ENCODE assay signal across 8 cellular contexts in the genomic region with DNA sequence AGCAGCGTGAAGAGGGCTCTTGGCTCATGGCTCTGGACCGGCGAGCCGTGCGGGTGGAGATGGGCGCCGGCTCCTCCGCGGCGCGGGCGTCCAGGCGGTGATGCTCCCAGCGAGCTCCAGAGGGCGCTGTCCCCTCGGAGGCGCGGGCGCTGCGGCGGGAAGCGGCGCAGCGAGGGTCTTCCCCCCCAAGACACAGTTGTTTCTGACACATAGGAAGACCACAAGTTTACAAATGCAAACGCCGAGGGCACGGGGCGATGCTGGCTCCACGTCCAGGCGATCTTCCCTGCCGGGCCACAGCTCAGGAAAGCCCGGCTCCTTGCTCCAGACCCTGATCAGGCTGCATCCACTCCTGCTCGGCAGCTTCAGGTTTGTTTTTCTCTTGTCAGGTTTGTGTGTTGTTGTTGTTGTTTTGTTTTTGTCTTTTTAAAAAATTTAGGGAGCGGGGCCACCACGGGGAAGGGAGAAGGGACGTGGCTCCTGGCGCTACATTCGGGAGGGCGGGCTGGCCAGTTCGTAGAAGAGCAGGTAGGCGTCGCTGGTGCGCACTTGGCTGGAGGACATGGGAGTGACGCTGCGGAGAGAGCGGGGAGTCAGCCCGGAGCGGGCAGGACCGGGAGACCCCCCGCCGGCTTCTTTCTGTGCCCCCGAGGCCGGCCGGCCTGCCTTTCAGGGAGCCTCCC. TPM values are rescaled to one million over a fixed set of nuclear protein-coding genes. Genes with fewer than 3 reads are reported as not detected.
DNase-seq lines count a peak whose midpoint lies in the region; ATAC-seq and TF ChIP-seq lines count a peak whose summit lies in the region.

No MANE protein-coding gene starts in this region.

- CTCF ChIA-PET in SK-N-SH (lab: Yijun Ruan, JAX): interaction anchor here (0.6 to 5.1 kb wide), 54 partner anchors 8 to 762 kb away, joined by 3 to 308 read pairs (median 4); partner anchors contain the start of genes C1QTNF5, C2CD2L, MCAM and MFRP

- WGBS in SK-N-SH (ENCODE audit: low lambda C conversion rate): 1% methylated on average over 18 of the region's 54 CpGs
- WGBS in ovary, 3 donors: 0 to 4% (median 1%) methylated on average over 52 to 54 of the region's 54 CpGs

- H3K4me1 ChIP-seq in SK-N-SH (ENCODE audit: control insufficient read depth in 1 of 2, insufficient read depth in 2 of 2, low read depth in 1 of 2, low read length in 1 of 2): peaks cover 8 to 22% of the 10 kb centered on the region in 2 experiments; a peak in 3 of 4 replicates
- H3K4me1 ChIP-seq in ovary (ENCODE audit: insufficient read depth): peaks cover 3% of the 10 kb centered on the region

- peak overlapping the region; percentile 92 for H3K4me2 ChIP-seq in SK-N-SH

- no peak for TF ChIP-seq EP300 in SK-N-SH (IDR thresholded peaks at IDR 0.05; ENCODE audit: borderline replicate concordance in 1 of 2, low read depth in 1 of 2, low read length in 1 of 2)
- peak; percentile 38 for TF ChIP-seq EP300 in ovary (IDR thresholded peaks at IDR 0.05)

- H3K27ac ChIP-seq in SK-N-SH (ENCODE audit: low read depth in 2 of 2, low read length in 1 of 2) (peak overlapping the region in 1 of 2 experiments; percentile 26; a peak in 1 of 4 replicates), ovary (peak overlapping the region; percentile 76 to 80)

- H3F3A ChIP-seq in SK-N-SH (replicated peaks; ENCODE audit: insufficient read depth): peaks cover 10% of the 10 kb centered on the region

- H3K9me3 ChIP-seq in SK-N-SH (no peaks in the 10 kb centered on the region), ovary (no peaks in the 10 kb centered on the region)

- ATAC-seq in GM18868 (IDR thresholded peaks at IDR 0.05; ENCODE audit: unreplicated experiment): peak; percentile 63
- peak; percentile 71 for ATAC-seq in HG03342 (IDR thresholded peaks at IDR 0.05; ENCODE audit: unreplicated experiment)
- ATAC-seq in activated naive CD4-positive, alpha-beta T cell treated with anti-CD3 and anti-CD28 coated beads, Interleukin-2, amount 50 U/mL, for 72 hours: peak; percentile 82 to 88
- ATAC-seq in Right ventricle myocardium inferior: peak; percentile 75

- peak overlapping the region in 1 of 2 donors; percentile 80 for H3K27ac Mint-ChIP-seq in activated naive CD4-positive, alpha-beta T cell treated with anti-CD3 and anti-CD28 coated beads, Interleukin-2, amount 50 U/mL, for 72 hours
- H3K27ac Mint-ChIP-seq in type B pancreatic cell: peak overlapping the region; percentile 74

- no peak for TF ChIP-seq POLR2A in ovary (IDR thresholded peaks at IDR 0.05)

- H3K36me3 ChIP-seq in SK-N-SH (replicated peaks in 1 of 2; ENCODE audit: control insufficient read depth in 1 of 2, insufficient read depth in 2 of 2, low read length in 1 of 2): peaks cover 0 to 3% of the 10 kb centered on the region in 2 experiments
- H3K36me3 ChIP-seq in ovary: no peaks in the 10 kb centered on the region

- H3K9ac ChIP-seq in SK-N-SH: 0 out of 2 replicates have a peak overlapping the region, but pooled peaks have one; percentile 33

- DNase-seq in SK-N-SH (peak; percentile 95), Right ventricle myocardium inferior (ENCODE audit: missing footprints) (peak; percentile 91), ovary (peak; percentile 84 to 92 (median 90)), type B pancreatic cell (ENCODE audit: extremely low spot score, unreplicated experiment) (no peak), SHP77 treated with DMSO at 0.1 percent for 48 hours (lab: John Stamatoyannopoulos, UW) (no peak)
- DNase-seq in activated naive CD4-positive, alpha-beta T cell treated with anti-CD3 and anti-CD28 coated beads, Interleukin-2, amount 50 U/mL, for 72 hours (ENCODE audit: low spot score in 2 of 2): peak; percentile 72 to 79

- H3K4me3 ChIP-seq in SK-N-SH (ENCODE audit: low read depth in 2 of 2, low read length in 1 of 2) (peak overlapping the region; percentile 42 to 79), ovary (peak overlapping the region; percentile 37)

- H2AFZ ChIP-seq in SK-N-SH (ENCODE audit: low read depth): peak overlapping the region; percentile 96

- H3K79me2 ChIP-seq in SK-N-SH (ENCODE audit: insufficient read depth): no peaks in the 10 kb centered on the region

- peaks cover 14% of the 10 kb centered on the region for H3K4me1 Mint-ChIP-seq in type B pancreatic cell (ENCODE audit: unreplicated experiment)

- H4K20me1 ChIP-seq in SK-N-SH (ENCODE audit: insufficient read depth): no peaks in the 10 kb centered on the region

- peak; percentile 96 for TF ChIP-seq CTCF in SK-N-SH (IDR thresholded peaks at IDR 0.05)
- TF ChIP-seq CTCF in ovary (IDR thresholded peaks at IDR 0.05): peak; percentile 85 to 97 (median 90)
- peak; percentile 99 for TF ChIP-seq CTCF in type B pancreatic cell (conservative IDR thresholded peaks at IDR 0.05)

- H3K27me3 ChIP-seq in SK-N-SH (ENCODE audit: insufficient read depth) (no peaks in the 10 kb centered on the region), ovary (no peaks in the 10 kb centered on the region)

- no peaks in the 10 kb centered on the region for H3K9me2 ChIP-seq in SK-N-SH

- POLR2A ChIA-PET in SK-N-SH (lab: Yijun Ruan, JAX): interaction anchor here (2.4 kb wide), 1 partner anchor 18 kb away, joined by 9 read pairs; no protein-coding TSS in a partner anchor

- H3K36me3 Mint-ChIP-seq in activated naive CD4-positive, alpha-beta T cell treated with anti-CD3 and anti-CD28 coated beads, Interleukin-2, amount 50 U/mL, for 72 hours: no peaks in the 10 kb centered on the region
- peaks cover 6% of the 10 kb centered on the region for H3K36me3 Mint-ChIP-seq in type B pancreatic cell

- peaks cover 8% of the 10 kb centered on the region for H3K27me3 Mint-ChIP-seq in type B pancreatic cell

- H3K9me3 Mint-ChIP-seq in activated naive CD4-positive, alpha-beta T cell treated with anti-CD3 and anti-CD28 coated beads, Interleukin-2, amount 50 U/mL, for 72 hours: no peaks in the 10 kb centered on the region
- H3K9me3 Mint-ChIP-seq in type B pancreatic cell: no peaks in the 10 kb centered on the region

- intact Hi-C loops in Right ventricle myocardium inferior (cut with DNase I): loop anchor here (1.0 to 2.0 kb wide), 2 partner anchors 18 to 118 kb away; no protein-coding TSS in a partner anchor
- intact Hi-C loops in ovary (cut with DNase I): loop anchor here (2.0 to 10.0 kb wide), 4 partner anchors 18 to 121 kb away; no protein-coding TSS in a partner anchor

- peak overlapping the region; percentile 93 for H3K4me3 Mint-ChIP-seq in type B pancreatic cell

- peak; percentile 78 for TF ChIP-seq RAD21 in SK-N-SH (IDR thresholded peaks at IDR 0.05; ENCODE audit: low read length)

TF ChIP-seq in SK-N-SH, 30 proteins besides CTCF, POLR2A, EP300 and RAD21:
- TF ChIP-seq SMC3 (IDR thresholded peaks at IDR 0.05; ENCODE audit: low read depth, low read length) (peak; percentile 89), MEF2A (IDR thresholded peaks at IDR 0.05; ENCODE audit: borderline replicate concordance, low read depth) (no peak), NFIC (IDR thresholded peaks at IDR 0.05; ENCODE audit: borderline replicate concordance) (peak; percentile 78)

RNA-seq across cellular contexts. Expression of gene MFRP, which starts 10.0 kb away (rescaled TPM):
- polyA plus RNA-seq in SK-N-SH (2012; rRNA removed) (not detected in 2 replicates), ovary (not detected)
- polyA plus RNA-seq in SK-N-SH (2012; cell fraction: cytosol; rRNA removed): not detected in 2 replicates
- not detected in 2 replicates for polyA plus RNA-seq in SK-N-SH (2012; cell fraction: nucleus; rRNA removed)
- not detected for total RNA-seq in activated naive CD4-positive, alpha-beta T cell treated with anti-CD3 and anti-CD28 coated beads, Interleukin-2, amount 50 U/mL, for 72 hours
- total RNA-seq in Right ventricle myocardium inferior (not detected), ovary (under 1 TPM in 1 of 7 donors, not detected in 6; 0.11 TPM), type B pancreatic cell (ENCODE audit: low replicate concordance) (not detected in 2 replicates)

RNA-seq across cellular contexts. Expression of gene C1QTNF5, which starts 15.8 kb away (rescaled TPM):
- 0.71 and 0.76 TPM in 2 replicates for polyA plus RNA-seq in SK-N-SH (2012; rRNA removed)
- 0.53 and 0.84 TPM in 2 replicates for polyA plus RNA-seq in SK-N-SH (2012; cell fraction: cytosol; rRNA removed)
- 1.2 and 1.4 TPM in 2 replicates for polyA plus RNA-seq in SK-N-SH (2012; cell fraction: nucleus; rRNA removed)
- total RNA-seq in activated naive CD4-positive, alpha-beta T cell treated with anti-CD3 and anti-CD28 coated beads, Interleukin-2, amount 50 U/mL, for 72 hours: not detected
- total RNA-seq in Right ventricle myocardium inferior: 17.5 TPM
- total RNA-seq in ovary: 10 to 100 TPM in 4 of 7 donors, 1 to 10 TPM in 3; 4.4 to 25.7 (median 10.8) TPM
- polyA plus RNA-seq in ovary: 10 to 100 TPM in 1 of 2 donors, 1 to 10 TPM in 1; 5.7 to 17.2 TPM
- total RNA-seq in type B pancreatic cell (ENCODE audit: low replicate concordance): 2.0 and 4.0 TPM in 2 replicates

RNA-seq across cellular contexts. Expression of gene RNF26, which starts 22.2 kb away (rescaled TPM):
- polyA plus RNA-seq in SK-N-SH (2012; rRNA removed) (26.6 and 31.9 TPM in 2 replicates), ovary (10 to 100 TPM; 14.9 to 18.1 TPM)
- polyA plus RNA-seq in SK-N-SH (2012; cell fraction: cytosol; rRNA removed): 14.5 and 21.8 TPM in 2 replicates
- 10.4 and 12.2 TPM in 2 replicates for polyA plus RNA-seq in SK-N-SH (2012; cell fraction: nucleus; rRNA removed)
- total RNA-seq in activated naive CD4-positive, alpha-beta T cell treated with anti-CD3 and anti-CD28 coated beads, Interleukin-2, amount 50 U/mL, for 72 hours: 10 to 100 TPM; 37.6 to 38.8 TPM
- total RNA-seq in Right ventricle myocardium inferior (13.1 TPM), ovary (10 to 100 TPM in 6 of 7 donors, 1 to 10 TPM in 1; 7.0 to 25.8 (median 22.0) TPM), type B pancreatic cell (ENCODE audit: low replicate concordance) (40.3 and 45.6 TPM in 2 replicates)

RNA-seq across cellular contexts. Expression of gene USP2, which starts 25.0 kb away (rescaled TPM):
- polyA plus RNA-seq in SK-N-SH (2012; rRNA removed) (0.81 and 0.97 TPM in 2 replicates), ovary (1 to 10 TPM; 1.0 to 3.4 TPM)
- polyA plus RNA-seq in SK-N-SH (2012; cell fraction: cytosol; rRNA removed): 0.46 and 0.60 TPM in 2 replicates
- polyA plus RNA-seq in SK-N-SH (2012; cell fraction: nucleus; rRNA removed): 1.6 TPM in 2 replicates
- total RNA-seq in activated naive CD4-positive, alpha-beta T cell treated with anti-CD3 and anti-CD28 coated beads, Interleukin-2, amount 50 U/mL, for 72 hours: 1 to 10 TPM in 1 of 2 donors, under 1 TPM in 1; 0.66 to 1.3 TPM
- total RNA-seq in Right ventricle myocardium inferior (140 TPM), ovary (10 to 100 TPM in 1 of 7 donors, 1 to 10 TPM in 6; 1.3 to 16.9 (median 4.8) TPM), type B pancreatic cell (ENCODE audit: low replicate concordance) (7.4 and 8.2 TPM in 2 replicates)

RNA-seq across cellular contexts. Expression of gene MCAM, which starts 39.6 kb away (rescaled TPM):
- polyA plus RNA-seq in SK-N-SH (2012; rRNA removed): 22.8 and 28.4 TPM in 2 replicates
- polyA plus RNA-seq in SK-N-SH (2012; cell fraction: cytosol; rRNA removed): 10.9 and 18.9 TPM in 2 replicates
- 16.4 and 31.7 TPM in 2 replicates for polyA plus RNA-seq in SK-N-SH (2012; cell fraction: nucleus; rRNA removed)
- 10 to 100 TPM in 1 of 2 donors, 1 to 10 TPM in 1; 3.5 to 15.7 TPM for total RNA-seq in activated naive CD4-positive, alpha-beta T cell treated with anti-CD3 and anti-CD28 coated beads, Interleukin-2, amount 50 U/mL, for 72 hours
- total RNA-seq in Right ventricle myocardium inferior: 68.7 TPM
- 100 to 1,000 TPM in 2 of 7 donors, 10 to 100 TPM in 5; 34.6 to 121 (median 45.7) TPM for total RNA-seq in ovary
- polyA plus RNA-seq in ovary: 100 to 1,000 TPM in 1 of 2 donors, 10 to 100 TPM in 1; 89.9 to 119 TPM
- 3.0 and 10.3 TPM in 2 replicates for total RNA-seq in type B pancreatic cell (ENCODE audit: low replicate concordance)

Comparison
In these comparisons a context has a peak if more than half of its experiments do, and no peak if none do; other contexts are left out.
1. DNase-seq: peak in SK-N-SH (single experiment), activated naive CD4-positive, alpha-beta T cell treated with anti-CD3 and anti-CD28 coated beads, Interleukin-2, amount 50 U/mL, for 72 hours (2 of 2), Right ventricle myocardium inferior (single experiment) and ovary (5 of 5); none in type B pancreatic cell (single experiment) and SHP77 treated with DMSO at 0.1 percent for 48 hours (single experiment).
2. Peak in every context shown above with its lines, with median percentiles within 50 percentile points of each other: ATAC-seq and CTCF ChIP-seq.